Comparison of ENCODE assay signal across 29 cellular contexts in genomic region chr5:129107637-129108036, GRCh38.
"Had no signal": no experiment of that assay in that cellular context is flagged by ENCODE, and none has a peak within 500 bp of the region (broad histone marks: within the 10 kb centered on the region; RNA-seq: fewer than 3 reads in every experiment).

No MANE protein-coding gene starts in this region.

- H3K27ac Mint-ChIP-seq: stimulated activated effector memory CD8-positive, alpha-beta T cell treated with anti-CD3 and anti-CD28 coated beads, Interleukin-12 subunit alpha, Interleukin-12 subunit beta, amount 100 ng/mL, for 72 hours; stimulated activated memory B cell treated with anti-CD40 and anti-IgM and Interleukin-4, amounts not matched to agents 10 μg/mL and 1 μg/mL and 100 μg/mL, for 72 hours; stimulated activated naive B cell treated with anti-CD40 and anti-IgM and Interleukin-4, amounts not matched to agents 10 μg/mL and 1 μg/mL and 100 μg/mL, for 72 hours; stimulated activated naive CD8-positive, alpha-beta T cell treated with anti-CD3 and anti-CD28 coated beads, Interleukin-15, Interleukin-2, amounts not matched to agents 100 ng/mL and 50 ng/mL, for 24 hours; type B pancreatic cell had no signal

- H3K4me1 Mint-ChIP-seq: stimulated activated naive CD8-positive, alpha-beta T cell treated with anti-CD3 and anti-CD28 coated beads, Interleukin-15, amount 100 ng/mL, for 72 hours had no signal

- H3K4me3 ChIP-seq: stomach, suprapubic skin, testis, thoracic aorta, thyroid gland, tibial artery, tibial nerve, transverse colon, upper lobe of left lung, upper lobe of right lung, uterus, vagina had no signal

- H3K9me3 ChIP-seq: stomach, suprapubic skin, testis, thoracic aorta, thyroid gland, tibial artery, tibial nerve, transverse colon, upper lobe of left lung, upper lobe of right lung, uterus, vagina had no signal

- H3K9me3 Mint-ChIP-seq: stimulated activated effector memory CD8-positive, alpha-beta T cell treated with anti-CD3 and anti-CD28 coated beads, Interleukin-12 subunit alpha, Interleukin-12 subunit beta, amount 100 ng/mL, for 72 hours; stimulated activated memory B cell treated with anti-CD40 and anti-IgM and Interleukin-4, amounts not matched to agents 10 μg/mL and 1 μg/mL and 100 μg/mL, for 72 hours; stimulated activated naive B cell treated with anti-CD40 and anti-IgM and Interleukin-4, amounts not matched to agents 10 μg/mL and 1 μg/mL and 100 μg/mL, for 72 hours; stimulated activated naive CD8-positive, alpha-beta T cell treated with anti-CD3 and anti-CD28 coated beads, Interleukin-15, amount 100 ng/mL, for 72 hours; stimulated activated naive CD8-positive, alpha-beta T cell treated with anti-CD3 and anti-CD28 coated beads, Interleukin-15, Interleukin-2, amounts not matched to agents 100 ng/mL and 50 ng/mL, for 24 hours; type B pancreatic cell had no signal

- H3K4me1 ChIP-seq: suprapubic skin, testis, thyroid gland, tibial artery, tibial nerve, transverse colon, upper lobe of left lung, upper lobe of right lung had no signal

- FAIRE-seq: urothelium cell line had no signal

- H3K27ac ChIP-seq: stomach, suprapubic skin, testis, thoracic aorta, thyroid gland, tibial artery, tibial nerve, transverse colon, upper lobe of left lung, upper lobe of right lung, uterus, vagina had no signal

- ATAC-seq: stimulated activated effector memory CD8-positive, alpha-beta T cell treated with anti-CD3 and anti-CD28 coated beads, Interleukin-12 subunit alpha, Interleukin-12 subunit beta, amount 100 ng/mL, for 72 hours; stimulated activated memory B cell treated with anti-CD40 and anti-IgM and Interleukin-4, amounts not matched to agents 10 μg/mL and 1 μg/mL and 100 μg/mL, for 72 hours; stimulated activated naive B cell treated with anti-CD40 and anti-IgM and Interleukin-4, amounts not matched to agents 10 μg/mL and 1 μg/mL and 100 μg/mL, for 72 hours; stimulated activated naive CD8-positive, alpha-beta T cell treated with anti-CD3 and anti-CD28 coated beads, Interleukin-15, amount 100 ng/mL, for 72 hours; stimulated activated naive CD8-positive, alpha-beta T cell treated with anti-CD3 and anti-CD28 coated beads, Interleukin-15, Interleukin-2, amounts not matched to agents 100 U/mL and 50 U/mL, for 24 hours; upper lobe of right lung had no signal

- H3K27me3 ChIP-seq: stomach, suprapubic skin, testis, thyroid gland, tibial artery, tibial nerve, transverse colon, upper lobe of left lung, upper lobe of right lung, uterus, vagina had no signal

- DNase-seq: stimulated activated CD4-positive, alpha-beta T cell treated with anti-CD3 and anti-CD28 coated beads, Interleukin-2, amount 100 ng/mL, for 48 hours; stimulated activated CD4-positive, alpha-beta T cell treated with anti-CD3 and anti-CD28 coated beads, Interleukin-4, amount 100 ng/mL, for 1 hour; stimulated activated CD4-positive, alpha-beta T cell treated with anti-CD3 and anti-CD28 coated beads, Interleukin-4, amount 100 ng/mL, for 24 hours; stimulated activated CD4-positive, alpha-beta T cell treated with anti-CD3 and anti-CD28 coated beads, Interleukin-4, amount 100 ng/mL, for 4 hours; stimulated activated CD8-positive, alpha-beta memory T cell treated with anti-CD3 and anti-CD28 coated beads, Interleukin-4, amount 100 ng/mL, for 48 hours; stimulated activated naive B cell treated with anti-CD40 and anti-IgM and Interleukin-4, amounts not matched to agents 10 μg/mL and 1 μg/mL and 100 μg/mL, for 72 hours; stimulated activated naive CD4-positive, alpha-beta T cell; stimulated activated naive CD4-positive, alpha-beta T cell treated with Interleukin-2 at 50 U/mL for 16 hours; stimulated activated naive CD8-positive, alpha-beta T cell treated with anti-CD3 and anti-CD28 coated beads, Interleukin-15, amount 100 ng/mL, for 72 hours; stimulated activated naive CD8-positive, alpha-beta T cell treated with anti-CD3 and anti-CD28 coated beads, Interleukin-15, Interleukin-2, amounts not matched to agents 100 U/mL and 50 U/mL, for 24 hours; stomach; substantia nigra; testis; thyroid gland; tibial artery; transverse colon; trophoblast cell; upper lobe of left lung; upper lobe of right lung; uterus had no signal

- H3K27me3 Mint-ChIP-seq: stimulated activated memory B cell treated with anti-CD40 and anti-IgM and Interleukin-4, amounts not matched to agents 10 μg/mL and 1 μg/mL and 100 μg/mL, for 72 hours; stimulated activated naive B cell treated with anti-CD40 and anti-IgM and Interleukin-4, amounts not matched to agents 10 μg/mL and 1 μg/mL and 100 μg/mL, for 72 hours; stimulated activated naive CD8-positive, alpha-beta T cell treated with anti-CD3 and anti-CD28 coated beads, Interleukin-15, amount 100 ng/mL, for 72 hours; stimulated activated naive CD8-positive, alpha-beta T cell treated with anti-CD3 and anti-CD28 coated beads, Interleukin-15, Interleukin-2, amounts not matched to agents 100 ng/mL and 50 ng/mL, for 24 hours; type B pancreatic cell had no signal

- H3K4me3 Mint-ChIP-seq: stimulated activated effector memory CD8-positive, alpha-beta T cell treated with anti-CD3 and anti-CD28 coated beads, Interleukin-12 subunit alpha, Interleukin-12 subunit beta, amount 100 ng/mL, for 72 hours; stimulated activated memory B cell treated with anti-CD40 and anti-IgM and Interleukin-4, amounts not matched to agents 10 μg/mL and 1 μg/mL and 100 μg/mL, for 72 hours; stimulated activated naive B cell treated with anti-CD40 and anti-IgM and Interleukin-4, amounts not matched to agents 10 μg/mL and 1 μg/mL and 100 μg/mL, for 72 hours; stimulated activated naive CD8-positive, alpha-beta T cell treated with anti-CD3 and anti-CD28 coated beads, Interleukin-15, amount 100 ng/mL, for 72 hours; stimulated activated naive CD8-positive, alpha-beta T cell treated with anti-CD3 and anti-CD28 coated beads, Interleukin-15, Interleukin-2, amounts not matched to agents 100 ng/mL and 50 ng/mL, for 24 hours; type B pancreatic cell had no signal

- H3K36me3 ChIP-seq: thyroid gland, uterus had no signal
